Comparison of ENCODE assay signal across 16 cellular contexts in the genomic region with DNA sequence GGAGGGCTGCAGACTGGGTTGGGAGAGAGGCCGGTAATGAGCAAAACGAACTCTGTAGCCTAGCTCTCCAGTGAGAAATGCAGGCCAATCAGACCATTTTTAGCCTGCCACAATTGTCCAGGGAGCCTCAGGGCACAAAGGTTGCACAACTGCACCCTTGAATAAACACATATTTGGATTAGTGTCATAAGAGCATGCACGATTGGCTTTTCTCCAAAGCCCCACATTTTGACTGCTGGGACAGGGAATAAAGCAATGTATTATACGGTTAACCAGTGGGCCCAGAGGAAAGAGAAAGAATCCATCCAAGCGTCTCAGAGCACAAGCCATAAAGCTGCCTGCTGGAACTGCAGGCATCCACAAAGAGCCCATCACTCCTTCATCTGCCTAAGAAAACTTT.
DNase-seq lines count a peak whose midpoint lies in the region; ATAC-seq and TF ChIP-seq lines count a peak whose summit lies in the region.
"Had no signal": no experiment of that assay in that cellular context is flagged by ENCODE, and none has a peak within 500 bp of the region (broad histone marks: within the 10 kb centered on the region; RNA-seq: fewer than 3 reads in every experiment).

No MANE protein-coding gene starts in this region.

- H3K9ac ChIP-seq in mesenchymal stem cell (ENCODE audit: low read length) = no peak overlapping the region

- DNase-seq in NCI-H1105 treated with DMSO at 0.1 percent for 48 hours (lab: John Stamatoyannopoulos, UW) = peak; percentile 20
- no peak for DNase-seq in NCI-H1105 (lab: John Stamatoyannopoulos, UW)
- peak; percentile 64 for DNase-seq in fibroblast of villous mesenchyme (ENCODE audit: low read depth)
- peak; percentile 16 for DNase-seq in mesenchymal stem cell
- DNase-seq in type B pancreatic cell (ENCODE audit: extremely low spot score, unreplicated experiment) = no peak
- DNase-seq in T-helper 2 cell treated with Interferon-gamma antibody and Interleukin-4, amounts not matched to agents 5 μg/mL and 100 μg/mL, for 36 hours (ENCODE audit: low spot score) = no peak
- DNase-seq in KG1 (lab: John Stamatoyannopoulos, UW) = no peak
- DNase-seq: activated T-cell treated with anti-CD3 and anti-CD28 coated beads, Interleukin-2, amount 50 U/mL, for 48 hours; cortex of kidney; Kasumi-1; NCI-H2107; small intestine; SW 1271 had no signal

- no peaks in the 10 kb centered on the region for H3K9me3 Mint-ChIP-seq in type B pancreatic cell
- H3K9me3 Mint-ChIP-seq in T-helper 2 cell treated with Interferon-gamma antibody and Interleukin-4, amounts not matched to agents 5 μg/mL and 100 μg/mL, for 36 hours = peaks cover 3% of the 10 kb centered on the region

- H4K8ac ChIP-seq in mesenchymal stem cell (ENCODE audit: low read length) = no peak overlapping the region

- no peak overlapping the region for H2BK120ac ChIP-seq in mesenchymal stem cell (ENCODE audit: low read depth, low read length)

- no peak overlapping the region for H2AFZ ChIP-seq in mesenchymal stem cell (ENCODE audit: low read depth, low read length)

- H2BK5ac ChIP-seq in mesenchymal stem cell (ENCODE audit: low read depth, low read length, poor library complexity, severe bottlenecking) = no peak overlapping the region

- peak overlapping the region; percentile 81 for H3K27ac ChIP-seq in mesenchymal stem cell (ENCODE audit: low read length, poor library complexity, severe bottlenecking)
- H3K27ac ChIP-seq: adrenal gland, suprapubic skin had no signal

- no peak overlapping the region for H3K4ac ChIP-seq in mesenchymal stem cell (ENCODE audit: low read depth in 1 of 2, low read length in 2 of 2)

- H3K4me2 ChIP-seq in mesenchymal stem cell (ENCODE audit: low read length, poor library complexity, severe bottlenecking) = no peak overlapping the region

- H3K36me3 Mint-ChIP-seq in type B pancreatic cell = no peaks in the 10 kb centered on the region
- H3K36me3 Mint-ChIP-seq in T-helper 2 cell treated with Interferon-gamma antibody and Interleukin-4, amounts not matched to agents 5 μg/mL and 100 μg/mL, for 36 hours (ENCODE audit: low read depth) = no peaks in the 10 kb centered on the region

- peaks cover 13% of the 10 kb centered on the region for H3K4me1 ChIP-seq in mesenchymal stem cell (ENCODE audit: control insufficient read depth, insufficient read depth, low read depth, low read length)
- H3K4me1 ChIP-seq: suprapubic skin had no signal

- no peak for ATAC-seq in HG03159 (IDR thresholded peaks at IDR 0.05; ENCODE audit: unreplicated experiment)

- H3K14ac ChIP-seq in mesenchymal stem cell (ENCODE audit: low read length in 2 of 2) = no peak overlapping the region

- H2BK15ac ChIP-seq in mesenchymal stem cell (ENCODE audit: low read depth, poor library complexity, severe bottlenecking) = no peak overlapping the region

- no peaks in the 10 kb centered on the region for H3K36me3 ChIP-seq in mesenchymal stem cell (ENCODE audit: control insufficient read depth in 1 of 2, insufficient read depth in 2 of 2, low read depth in 1 of 2, low read length in 2 of 2)
- H3K36me3 ChIP-seq: adrenal gland, suprapubic skin had no signal

- 70% methylated on average over 3 of the region's 5 CpGs for WGBS in mesenchymal stem cell

- H3K27ac Mint-ChIP-seq in type B pancreatic cell = peak overlapping the region; percentile 35
- no peak overlapping the region for H3K27ac Mint-ChIP-seq in T-helper 2 cell treated with Interferon-gamma antibody and Interleukin-4, amounts not matched to agents 5 μg/mL and 100 μg/mL, for 36 hours

- peak overlapping the region; percentile 50 for H3K4me3 Mint-ChIP-seq in type B pancreatic cell
- H3K4me3 Mint-ChIP-seq in T-helper 2 cell treated with Interferon-gamma antibody and Interleukin-4, amounts not matched to agents 5 μg/mL and 100 μg/mL, for 36 hours = no peak overlapping the region

- H2AK5ac ChIP-seq in mesenchymal stem cell (ENCODE audit: low read length, severe bottlenecking) = no peak overlapping the region

- peaks cover 35% of the 10 kb centered on the region for H3K4me1 Mint-ChIP-seq in type B pancreatic cell (ENCODE audit: unreplicated experiment)
- H3K4me1 Mint-ChIP-seq in T-helper 2 cell treated with Interferon-gamma antibody and Interleukin-4, amounts not matched to agents 5 μg/mL and 100 μg/mL, for 36 hours (ENCODE audit: low read depth) = no peaks in the 10 kb centered on the region

- H3K23ac ChIP-seq in mesenchymal stem cell (ENCODE audit: low read length in 2 of 2) = no peak overlapping the region

- TF ChIP-seq CTCF in fibroblast of villous mesenchyme (IDR thresholded peaks at IDR 0.05; ENCODE audit: insufficient read depth, low read depth, low read length) (no peak), type B pancreatic cell (conservative IDR thresholded peaks at IDR 0.05) (no peak)

- no peaks in the 10 kb centered on the region for H3K27me3 ChIP-seq in mesenchymal stem cell (ENCODE audit: control insufficient read depth in 1 of 2, insufficient read depth in 1 of 2, low read length in 2 of 2)
- H3K27me3 ChIP-seq: adrenal gland, suprapubic skin had no signal

- H2BK12ac ChIP-seq in mesenchymal stem cell (ENCODE audit: low read length in 2 of 2) = no peak overlapping the region

- no peaks in the 10 kb centered on the region for H3K79me1 ChIP-seq in mesenchymal stem cell (replicated peaks; ENCODE audit: low read length, poor library complexity, severe bottlenecking)

- no peak overlapping the region for H3K4me3 ChIP-seq in fibroblast of villous mesenchyme (ENCODE audit: low read depth, low read length)
- H3K4me3 ChIP-seq in mesenchymal stem cell (ENCODE audit: insufficient read depth in 1 of 2, low read depth in 1 of 2, low read length in 2 of 2) = no peak overlapping the region
- H3K4me3 ChIP-seq: adrenal gland, suprapubic skin had no signal

- no peak overlapping the region for H4K91ac ChIP-seq in mesenchymal stem cell (ENCODE audit: low read length)

- no peak overlapping the region for H3K18ac ChIP-seq in mesenchymal stem cell (ENCODE audit: low read depth in 1 of 2, low read length in 2 of 2)

- H3K27me3 Mint-ChIP-seq in type B pancreatic cell = peaks cover 3% of the 10 kb centered on the region
- no peaks in the 10 kb centered on the region for H3K27me3 Mint-ChIP-seq in T-helper 2 cell treated with Interferon-gamma antibody and Interleukin-4, amounts not matched to agents 5 μg/mL and 100 μg/mL, for 36 hours (ENCODE audit: low read depth)

- H3K9me3 ChIP-seq in mesenchymal stem cell (ENCODE audit: control insufficient read depth, low read length) = peaks cover 7% of the 10 kb centered on the region
- H3K9me3 ChIP-seq: adrenal gland, suprapubic skin had no signal

Comparison
In these comparisons a context has a peak if more than half of its experiments do, and no peak if none do; other contexts are left out.
1. DNase-seq: peak in NCI-H1105 treated with DMSO at 0.1 percent for 48 hours (single experiment), fibroblast of villous mesenchyme (single experiment) and mesenchymal stem cell (single experiment); none in NCI-H1105 (single experiment), type B pancreatic cell (single experiment), T-helper 2 cell treated with Interferon-gamma antibody and Interleukin-4, amounts not matched to agents 5 μg/mL and 100 μg/mL, for 36 hours (single experiment) and KG1 (single experiment).